12 cellular contexts compared by ENCODE assay signal in the genomic region with DNA sequence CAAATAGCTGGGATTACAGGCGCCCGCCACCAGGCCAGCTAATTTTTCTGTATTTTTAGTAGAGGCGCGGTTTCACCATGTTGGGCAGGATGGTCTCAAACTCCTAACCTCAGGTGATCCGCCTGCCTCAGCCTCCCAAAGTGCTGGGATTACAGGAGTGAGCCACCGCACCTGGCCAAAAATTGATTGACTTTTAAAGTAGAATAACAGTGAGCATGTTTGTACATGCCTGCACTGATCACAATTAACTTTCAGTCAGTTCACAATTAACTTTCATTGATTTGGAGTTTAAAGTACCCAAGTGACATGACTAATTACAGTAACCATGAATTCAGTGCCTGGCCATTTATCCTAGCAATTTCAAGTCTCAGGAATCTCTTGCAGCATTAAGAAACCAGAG.
DNase-seq lines count a peak whose midpoint lies in the region; ATAC-seq, FAIRE-seq and TF ChIP-seq lines count a peak whose summit lies in the region.
"Had no signal": no experiment of that assay in that cellular context is flagged by ENCODE, and none has a peak within 500 bp of the region (broad histone marks: within the 10 kb centered on the region; RNA-seq: fewer than 3 reads in every experiment).

No MANE protein-coding gene starts in this region.

- H3K9ac ChIP-seq in HCT116 (ENCODE audit: low read length) (peak overlapping the region; percentile 51), astrocyte (ENCODE audit: low read length) (peak overlapping the region; percentile 69)

- peak overlapping the region; percentile 70 for H3K4me3 Mint-ChIP-seq in astrocyte (ENCODE audit: unreplicated experiment)

- CTCF ChIA-PET in HCT116 (lab: Charles Lee) = interaction anchor here (0.7 to 1.3 kb wide), 2 partner anchors 58 to 193 kb away, joined by 3 to 5 read pairs; no protein-coding TSS in a partner anchor

- no peak for TF ChIP-seq CTCF in HCT116 (IDR thresholded peaks at IDR 0.05 in 2 of 3, conservative IDR thresholded peaks at IDR 0.05 in 1 of 3; ENCODE audit: borderline replicate concordance in 1 of 3, insufficient read depth in 1 of 3, low read depth in 2 of 3, low read length in 2 of 3)
- no peak for TF ChIP-seq CTCF in astrocyte (IDR thresholded peaks at IDR 0.05; ENCODE audit: insufficient read depth, low read depth, low read length)
- TF ChIP-seq CTCF in GM13976 (IDR thresholded peaks at IDR 0.05; ENCODE audit: borderline replicate concordance, control extremely low read depth, extremely low read depth, insufficient read depth, missing control alignments) = no peak

- peaks cover 32% of the 10 kb centered on the region for H3K4me1 Mint-ChIP-seq in astrocyte (ENCODE audit: low read depth, unreplicated experiment)

- H3K79me2 ChIP-seq in ACC112 (ENCODE audit: control insufficient read depth, insufficient read depth, low read length, unreplicated experiment) (peaks cover 25% of the 10 kb centered on the region), HCT116 (ENCODE audit: insufficient read depth, low read length) (no peaks in the 10 kb centered on the region), astrocyte (ENCODE audit: insufficient read depth, low read length) (no peaks in the 10 kb centered on the region)

- no peak overlapping the region for H2AFZ ChIP-seq in ACC112 (ENCODE audit: low read length, unreplicated experiment)
- H2AFZ ChIP-seq in HCT116 (ENCODE audit: low read depth, low read length, poor library complexity, severe bottlenecking) = no peak overlapping the region
- no peak overlapping the region for H2AFZ ChIP-seq in astrocyte (ENCODE audit: low read depth, low read length)

- H3K4me1 ChIP-seq in ACC112 (ENCODE audit: control insufficient read depth, insufficient read depth, low read length, unreplicated experiment) (peaks cover 48% of the 10 kb centered on the region), HCT116 (ENCODE audit: control insufficient read depth in 1 of 2, insufficient read depth in 2 of 2, low read length in 2 of 2) (peaks cover 27 to 39% of the 10 kb centered on the region in 2 experiments), astrocyte (ENCODE audit: insufficient read depth, low read length) (peaks cover 24% of the 10 kb centered on the region)

- H3K27me3 ChIP-seq in ACC112 (ENCODE audit: insufficient read depth, low read length) (no peaks in the 10 kb centered on the region), HCT116 (ENCODE audit: insufficient read depth, low read length) (no peaks in the 10 kb centered on the region), astrocyte (ENCODE audit: insufficient read depth, low read length) (no peaks in the 10 kb centered on the region)

- no peaks in the 10 kb centered on the region for H3K9me3 ChIP-seq in HCT116 (ENCODE audit: control insufficient read depth in 1 of 2, insufficient read depth in 1 of 2, low read depth in 1 of 2, low read length in 2 of 2)
- no peaks in the 10 kb centered on the region for H3K9me3 ChIP-seq in astrocyte (ENCODE audit: insufficient read depth, low read depth, low read length)

- H3K27me3 Mint-ChIP-seq in astrocyte (ENCODE audit: low read depth, unreplicated experiment) = peaks cover 4% of the 10 kb centered on the region

- no peaks in the 10 kb centered on the region for H3K36me3 Mint-ChIP-seq in astrocyte (ENCODE audit: low read depth, unreplicated experiment)

- POLR2A ChIA-PET in HCT116 (lab: Charles Lee) = no interaction called here

- BruUV-seq in HCT116 (replicated peaks; lab: Mats Ljungman, UMichigan) = no TSS peak

- H3K4me3 ChIP-seq in ACC112 (ENCODE audit: low read depth, low read length) (peak overlapping the region; percentile 57), HCT116 (replicated peaks in 1 of 2; ENCODE audit: low read depth in 1 of 2, low read length in 2 of 2) (peak overlapping the region; percentile 14 to 50), astrocyte (ENCODE audit: insufficient read depth, low read depth, low read length) (no peak overlapping the region)

- no peak for TF ChIP-seq RAD21 in HCT116 (IDR thresholded peaks at IDR 0.05; ENCODE audit: low read depth)

- in situ Hi-C loops in GM13976 (cut with MboI; ENCODE audit: low sequenced_read_pairs, unreplicated experiment) = no loop called here

- intact Hi-C loops in HCT116 (cut with micrococcal nuclease) = no loop called here

- H3K36me3 ChIP-seq in ACC112 (ENCODE audit: insufficient read depth, low read length) = peaks cover 5% of the 10 kb centered on the region; the same call in 1 of the 2 replicates
- H3K36me3 ChIP-seq in HCT116 (ENCODE audit: control insufficient read depth in 1 of 2, insufficient read depth in 2 of 2, low read length in 2 of 2) = no peaks in the 10 kb centered on the region
- H3K36me3 ChIP-seq in astrocyte (ENCODE audit: insufficient read depth, low read length) = no peaks in the 10 kb centered on the region

- H3K27ac Mint-ChIP-seq in astrocyte (ENCODE audit: unreplicated experiment) = peak overlapping the region; percentile 99

- no peaks in the 10 kb centered on the region for H3K9me2 ChIP-seq in HCT116 (ENCODE audit: insufficient read depth)

- DNase-seq in HCT116 (ENCODE audit: low read depth, low spot score) = no peak
- no peak for DNase-seq in astrocyte (ENCODE audit: low read depth)
- peak; percentile 12 for DNase-seq in mucosa of gallbladder (ENCODE audit: low spot score)
- DNase-seq in GM13976 (ENCODE audit: low spot score) = no peak
- no peak for DNase-seq in NCI-H82 (lab: John Stamatoyannopoulos, UW)
- no peak for DNase-seq in SW 1271 (lab: John Stamatoyannopoulos, UW)
- DNase-seq: NCI-H524, retina had no signal

- ATAC-seq in HCT116 (no peak; the same call in 1 of the 2 replicates), GM21529 (IDR thresholded peaks at IDR 0.05; ENCODE audit: unreplicated experiment) (no peak)

- H3K27ac ChIP-seq in ACC112 (ENCODE audit: low read depth, low read length) = peak overlapping the region; percentile 98
- H3K27ac ChIP-seq in HCT116 (ENCODE audit: low read depth, low read length) = peak overlapping the region; percentile 79
- peak overlapping the region; percentile 81 for H3K27ac ChIP-seq in astrocyte (ENCODE audit: low read depth, low read length)

- H3K4me2 ChIP-seq in HCT116 (ENCODE audit: low read length) (peak overlapping the region; percentile 78), astrocyte (ENCODE audit: low read length) (peak overlapping the region; percentile 83)

- no peak for TF ChIP-seq POLR2A in HCT116 (IDR thresholded peaks at IDR 0.05; ENCODE audit: borderline replicate concordance, extremely low read depth, insufficient read depth, insufficient read length)

- no peaks in the 10 kb centered on the region for H3K9me3 Mint-ChIP-seq in astrocyte (ENCODE audit: unreplicated experiment)

- H4K20me1 ChIP-seq in HCT116 (ENCODE audit: insufficient read depth) (no peaks in the 10 kb centered on the region), astrocyte (ENCODE audit: insufficient read depth, low read length) (no peaks in the 10 kb centered on the region)

- no peak for FAIRE-seq in astrocyte (lab: Jason Lieb, UNC)
- FAIRE-seq: colon, HTR-8/SVneo had no signal

- RAD21 ChIA-PET in HCT116 (lab: Charles Lee; ENCODE audit: low non-redundant PET in 1 of 2, low total read pairs in 2 of 2, uncharacterized antibody in 2 of 2, unreplicated experiment in 2 of 2) = no interaction called here

TF ChIP-seq in HCT116, 20 proteins besides CTCF, POLR2A, EP300 and RAD21:
- no peak for TF ChIP-seq ZNF274 (IDR thresholded peaks at IDR 0.05; ENCODE audit: low read depth, low read length)
- no peak for TF ChIP-seq FOSL1 (IDR thresholded peaks at IDR 0.05; ENCODE audit: low read depth)
- no peak for TF ChIP-seq CEBPB (IDR thresholded peaks at IDR 0.05; ENCODE audit: low read depth)
- TF ChIP-seq JUND (IDR thresholded peaks at IDR 0.05) = no peak
- no peak for TF ChIP-seq EGR1 (IDR thresholded peaks at IDR 0.05; ENCODE audit: low read depth)
- TF ChIP-seq CBX3 (IDR thresholded peaks at IDR 0.05; ENCODE audit: low read depth) = no peak
- TF ChIP-seq, protein P1, sequence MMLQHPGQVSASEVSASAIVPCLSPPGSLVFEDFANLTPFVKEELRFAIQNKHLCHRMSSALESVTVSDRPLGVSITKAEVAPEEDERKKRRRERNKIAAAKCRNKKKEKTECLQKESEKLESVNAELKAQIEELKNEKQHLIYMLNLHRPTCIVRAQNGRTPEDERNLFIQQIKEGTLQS (IDR thresholded peaks at IDR 0.05) = no peak
- TF ChIP-seq TCF7L2 (IDR thresholded peaks at IDR 0.05; ENCODE audit: borderline replicate concordance, extremely low read depth, insufficient read depth, insufficient read length) = no peak
- TF ChIP-seq POLR2AphosphoS5 (IDR thresholded peaks at IDR 0.05; ENCODE audit: low read depth, low read length) = no peak
- TF ChIP-seq EZH2phosphoT487 (IDR thresholded peaks at IDR 0.05; ENCODE audit: borderline replicate concordance) = no peak
TF ChIP-seq in HCT116: peak in this region for 0.
